1 cellular context compared by ENCODE assay signal in genomic region chr15:52139599-52140462, GRCh38.
A peak's percentile ranks its signal among the peaks of the same experiment; 100 is the strongest.
TF ChIP-seq lines count a peak whose summit lies in the region.

No MANE protein-coding gene starts in this region.

TF ChIP-seq in HepG2, 621 proteins besides CTCF, POLR2A, EP300 and RAD21 (continued from another document and continues in another):
- no peak for TF ChIP-seq ZBTB4 (CRISPR knock-in tag; IDR thresholded peaks at IDR 0.05; ENCODE audit: borderline replicate concordance)
- TF ChIP-seq ZNF512 (CRISPR knock-in tag; IDR thresholded peaks at IDR 0.05), result no peak
- TF ChIP-seq ZNF547 (CRISPR knock-in tag; IDR thresholded peaks at IDR 0.05), result no peak
- TF ChIP-seq HMG20A (CRISPR knock-in tag; IDR thresholded peaks at IDR 0.05; ENCODE audit: borderline replicate concordance), result no peak
- TF ChIP-seq RNF219 (CRISPR knock-in tag; IDR thresholded peaks at IDR 0.05), result no peak
- TF ChIP-seq SP4 (CRISPR knock-in tag; IDR thresholded peaks at IDR 0.05), result no peak; the same call in 1 of the 2 replicates
- peak; percentile 14; the same call in 1 of the 2 replicates for TF ChIP-seq SPEN (CRISPR knock-in tag; IDR thresholded peaks at IDR 0.05; ENCODE audit: low read depth)
- no peak for TF ChIP-seq ZNF503 (CRISPR knock-in tag; IDR thresholded peaks at IDR 0.05)
- TF ChIP-seq ZNF251 (CRISPR knock-in tag; IDR thresholded peaks at IDR 0.05), result no peak
- no peak for TF ChIP-seq LCORL (IDR thresholded peaks at IDR 0.05)
- peak; percentile 62; the same call in 1 of the 2 replicates for TF ChIP-seq LCORL (CRISPR knock-in tag; IDR thresholded peaks at IDR 0.05)
- TF ChIP-seq MYNN (CRISPR knock-in tag; IDR thresholded peaks at IDR 0.05; ENCODE audit: low read depth), result no peak
- no peak for TF ChIP-seq PTBP1 (IDR thresholded peaks at IDR 0.05; ENCODE audit: low read depth, low read length, poor library complexity, severe bottlenecking)
- no peak for TF ChIP-seq NR2F2 (IDR thresholded peaks at IDR 0.05; ENCODE audit: borderline replicate concordance, low read depth)
- no peak for TF ChIP-seq CBX2 (IDR thresholded peaks at IDR 0.05; ENCODE audit: low read depth, low read length)
- TF ChIP-seq CBX2 (CRISPR knock-in tag; IDR thresholded peaks at IDR 0.05; ENCODE audit: low read depth), result no peak
- no peak for TF ChIP-seq KLF9 (CRISPR knock-in tag; IDR thresholded peaks at IDR 0.05; ENCODE audit: low read depth)
- 0 out of 2 replicates have a peak, but pooled peaks have one; percentile 55 for TF ChIP-seq ZSCAN31 (CRISPR knock-in tag; IDR thresholded peaks at IDR 0.05; ENCODE audit: low read depth)
- no peak for TF ChIP-seq CENPBD1 (CRISPR knock-in tag; IDR thresholded peaks at IDR 0.05; ENCODE audit: borderline replicate concordance, low read depth)
- peak; percentile 18; the same call in 1 of the 2 replicates for TF ChIP-seq FOXK2 (IDR thresholded peaks at IDR 0.05)
- no peak for TF ChIP-seq KLF15 (CRISPR knock-in tag; IDR thresholded peaks at IDR 0.05; ENCODE audit: borderline replicate concordance)
- TF ChIP-seq REXO4 (CRISPR knock-in tag; IDR thresholded peaks at IDR 0.05; ENCODE audit: borderline replicate concordance), result no peak
- no peak for TF ChIP-seq ATF7 (IDR thresholded peaks at IDR 0.05)
- no peak for TF ChIP-seq ATF7 (CRISPR knock-in tag; IDR thresholded peaks at IDR 0.05)
- no peak for TF ChIP-seq ZNF558 (CRISPR knock-in tag; IDR thresholded peaks at IDR 0.05; ENCODE audit: borderline replicate concordance)
- no peak for TF ChIP-seq SATB2 (CRISPR knock-in tag; IDR thresholded peaks at IDR 0.05)
- TF ChIP-seq, protein P1, sequence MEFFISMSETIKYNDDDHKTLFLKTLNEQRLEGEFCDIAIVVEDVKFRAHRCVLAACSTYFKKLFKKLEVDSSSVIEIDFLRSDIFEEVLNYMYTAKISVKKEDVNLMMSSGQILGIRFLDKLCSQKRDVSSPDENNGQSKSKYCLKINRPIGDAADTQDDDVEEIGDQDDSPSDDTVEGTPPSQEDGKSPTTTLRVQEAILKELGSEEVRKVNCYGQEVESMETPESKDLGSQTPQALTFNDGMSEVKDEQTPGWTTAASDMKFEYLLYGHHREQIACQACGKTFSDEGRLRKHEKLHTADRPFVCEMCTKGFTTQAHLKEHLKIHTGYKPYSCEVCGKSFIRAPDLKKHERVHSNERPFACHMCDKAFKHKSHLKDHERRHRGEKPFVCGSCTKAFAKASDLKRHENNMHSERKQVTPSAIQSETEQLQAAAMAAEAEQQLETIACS (CRISPR knock-in tag; IDR thresholded peaks at IDR 0.05), result no peak
- peak; percentile 58 for TF ChIP-seq IRF2 (CRISPR knock-in tag; IDR thresholded peaks at IDR 0.05)
- TF ChIP-seq, protein P2, sequence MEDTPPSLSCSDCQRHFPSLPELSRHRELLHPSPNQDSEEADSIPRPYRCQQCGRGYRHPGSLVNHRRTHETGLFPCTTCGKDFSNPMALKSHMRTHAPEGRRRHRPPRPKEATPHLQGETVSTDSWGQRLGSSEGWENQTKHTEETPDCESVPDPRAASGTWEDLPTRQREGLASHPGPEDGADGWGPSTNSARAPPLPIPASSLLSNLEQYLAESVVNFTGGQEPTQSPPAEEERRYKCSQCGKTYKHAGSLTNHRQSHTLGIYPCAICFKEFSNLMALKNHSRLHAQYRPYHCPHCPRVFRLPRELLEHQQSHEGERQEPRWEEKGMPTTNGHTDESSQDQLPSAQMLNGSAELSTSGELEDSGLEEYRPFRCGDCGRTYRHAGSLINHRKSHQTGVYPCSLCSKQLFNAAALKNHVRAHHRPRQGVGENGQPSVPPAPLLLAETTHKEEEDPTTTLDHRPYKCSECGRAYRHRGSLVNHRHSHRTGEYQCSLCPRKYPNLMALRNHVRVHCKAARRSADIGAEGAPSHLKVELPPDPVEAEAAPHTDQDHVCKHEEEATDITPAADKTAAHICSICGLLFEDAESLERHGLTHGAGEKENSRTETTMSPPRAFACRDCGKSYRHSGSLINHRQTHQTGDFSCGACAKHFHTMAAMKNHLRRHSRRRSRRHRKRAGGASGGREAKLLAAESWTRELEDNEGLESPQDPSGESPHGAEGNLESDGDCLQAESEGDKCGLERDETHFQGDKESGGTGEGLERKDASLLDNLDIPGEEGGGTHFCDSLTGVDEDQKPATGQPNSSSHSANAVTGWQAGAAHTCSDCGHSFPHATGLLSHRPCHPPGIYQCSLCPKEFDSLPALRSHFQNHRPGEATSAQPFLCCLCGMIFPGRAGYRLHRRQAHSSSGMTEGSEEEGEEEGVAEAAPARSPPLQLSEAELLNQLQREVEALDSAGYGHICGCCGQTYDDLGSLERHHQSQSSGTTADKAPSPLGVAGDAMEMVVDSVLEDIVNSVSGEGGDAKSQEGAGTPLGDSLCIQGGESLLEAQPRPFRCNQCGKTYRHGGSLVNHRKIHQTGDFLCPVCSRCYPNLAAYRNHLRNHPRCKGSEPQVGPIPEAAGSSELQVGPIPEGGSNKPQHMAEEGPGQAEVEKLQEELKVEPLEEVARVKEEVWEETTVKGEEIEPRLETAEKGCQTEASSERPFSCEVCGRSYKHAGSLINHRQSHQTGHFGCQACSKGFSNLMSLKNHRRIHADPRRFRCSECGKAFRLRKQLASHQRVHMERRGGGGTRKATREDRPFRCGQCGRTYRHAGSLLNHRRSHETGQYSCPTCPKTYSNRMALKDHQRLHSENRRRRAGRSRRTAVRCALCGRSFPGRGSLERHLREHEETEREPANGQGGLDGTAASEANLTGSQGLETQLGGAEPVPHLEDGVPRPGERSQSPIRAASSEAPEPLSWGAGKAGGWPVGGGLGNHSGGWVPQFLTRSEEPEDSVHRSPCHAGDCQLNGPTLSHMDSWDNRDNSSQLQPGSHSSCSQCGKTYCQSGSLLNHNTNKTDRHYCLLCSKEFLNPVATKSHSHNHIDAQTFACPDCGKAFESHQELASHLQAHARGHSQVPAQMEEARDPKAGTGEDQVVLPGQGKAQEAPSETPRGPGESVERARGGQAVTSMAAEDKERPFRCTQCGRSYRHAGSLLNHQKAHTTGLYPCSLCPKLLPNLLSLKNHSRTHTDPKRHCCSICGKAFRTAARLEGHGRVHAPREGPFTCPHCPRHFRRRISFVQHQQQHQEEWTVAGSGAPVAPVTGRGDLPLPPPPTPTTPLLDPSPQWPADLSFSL (CRISPR knock-in tag; IDR thresholded peaks at IDR 0.05), result no peak
- no peak for TF ChIP-seq ZKSCAN5 (CRISPR knock-in tag; IDR thresholded peaks at IDR 0.05)
- no peak for TF ChIP-seq ZEB1 (IDR thresholded peaks at IDR 0.05; ENCODE audit: insufficient replicate concordance, low read depth)
- no peak for TF ChIP-seq SMYD3 (CRISPR knock-in tag; IDR thresholded peaks at IDR 0.05)
- TF ChIP-seq, protein P3, sequence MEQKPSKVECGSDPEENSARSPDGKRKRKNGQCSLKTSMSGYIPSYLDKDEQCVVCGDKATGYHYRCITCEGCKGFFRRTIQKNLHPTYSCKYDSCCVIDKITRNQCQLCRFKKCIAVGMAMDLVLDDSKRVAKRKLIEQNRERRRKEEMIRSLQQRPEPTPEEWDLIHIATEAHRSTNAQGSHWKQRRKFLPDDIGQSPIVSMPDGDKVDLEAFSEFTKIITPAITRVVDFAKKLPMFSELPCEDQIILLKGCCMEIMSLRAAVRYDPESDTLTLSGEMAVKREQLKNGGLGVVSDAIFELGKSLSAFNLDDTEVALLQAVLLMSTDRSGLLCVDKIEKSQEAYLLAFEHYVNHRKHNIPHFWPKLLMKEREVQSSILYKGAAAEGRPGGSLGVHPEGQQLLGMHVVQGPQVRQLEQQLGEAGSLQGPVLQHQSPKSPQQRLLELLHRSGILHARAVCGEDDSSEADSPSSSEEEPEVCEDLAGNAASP (CRISPR knock-in tag; IDR thresholded peaks at IDR 0.05; ENCODE audit: borderline replicate concordance), result 0 out of 2 replicates have a peak, but pooled peaks have one; percentile 27
- peak; percentile 68; the same call in 1 of the 2 replicates for TF ChIP-seq FOXJ3 (CRISPR knock-in tag; IDR thresholded peaks at IDR 0.05; ENCODE audit: borderline replicate concordance)
- no peak for TF ChIP-seq KMT2B (CRISPR knock-in tag; IDR thresholded peaks at IDR 0.05)
- TF ChIP-seq ZBTB21 (CRISPR knock-in tag; IDR thresholded peaks at IDR 0.05), result no peak
- no peak for TF ChIP-seq ZNF552 (CRISPR knock-in tag; IDR thresholded peaks at IDR 0.05; ENCODE audit: borderline replicate concordance)
- TF ChIP-seq ASH2L (IDR thresholded peaks at IDR 0.05; ENCODE audit: insufficient read length, low read depth, low read length), result no peak
- TF ChIP-seq, protein P4, sequence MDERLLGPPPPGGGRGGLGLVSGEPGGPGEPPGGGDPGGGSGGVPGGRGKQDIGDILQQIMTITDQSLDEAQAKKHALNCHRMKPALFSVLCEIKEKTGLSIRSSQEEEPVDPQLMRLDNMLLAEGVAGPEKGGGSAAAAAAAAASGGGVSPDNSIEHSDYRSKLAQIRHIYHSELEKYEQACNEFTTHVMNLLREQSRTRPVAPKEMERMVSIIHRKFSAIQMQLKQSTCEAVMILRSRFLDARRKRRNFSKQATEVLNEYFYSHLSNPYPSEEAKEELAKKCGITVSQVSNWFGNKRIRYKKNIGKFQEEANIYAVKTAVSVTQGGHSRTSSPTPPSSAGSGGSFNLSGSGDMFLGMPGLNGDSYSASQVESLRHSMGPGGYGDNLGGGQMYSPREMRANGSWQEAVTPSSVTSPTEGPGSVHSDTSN (CRISPR knock-in tag; IDR thresholded peaks at IDR 0.05), result no peak
- TF ChIP-seq ZNF12 (CRISPR knock-in tag; IDR thresholded peaks at IDR 0.05), result no peak
- TF ChIP-seq ZNF766 (CRISPR knock-in tag; IDR thresholded peaks at IDR 0.05; ENCODE audit: borderline replicate concordance), result no peak
